11 cellular contexts compared by ENCODE assay signal in genomic region chr19:52778811-52779210, GRCh38. TPM values are rescaled to one million over a fixed set of nuclear protein-coding genes. Genes with fewer than 3 reads are reported as not detected.
DNase-seq lines count a peak whose midpoint lies in the region; ATAC-seq and TF ChIP-seq lines count a peak whose summit lies in the region.
"Had no signal": no experiment of that assay in that cellular context is flagged by ENCODE, and none has a peak within 500 bp of the region (broad histone marks: within the 10 kb centered on the region; RNA-seq: fewer than 3 reads in every experiment).

No MANE protein-coding gene starts in this region.

- no peak overlapping the region for H2AFZ ChIP-seq in MM.1S (ENCODE audit: low read length)

- no peak overlapping the region for H3K27ac ChIP-seq in MM.1S (ENCODE audit: low read length)

- H3K36me3 ChIP-seq in MM.1S (replicated peaks; ENCODE audit: insufficient read depth, low read length) = no peaks in the 10 kb centered on the region

- DNase-seq in activated CD4-positive, alpha-beta memory T cell treated with anti-CD3 and anti-CD28 coated beads for 36 hours = peak; percentile 64
- DNase-seq in activated CD4-positive, alpha-beta memory T cell treated with anti-CD3 and anti-CD28 coated beads, Interleukin-2, amount 10 ng/mL, durations not matched to agents 7 days and 5 days = no peak
- DNase-seq in activated T-cell treated with anti-CD3 and anti-CD28 coated beads for 4 hours = peak; percentile 14
- DNase-seq in chondrocyte (ENCODE audit: low spot score) = no peak
- peak; percentile 15 for DNase-seq in stimulated activated naive B cell treated with anti-CD40 and anti-IgM and Interleukin-4, amounts not matched to agents 10 μg/mL and 1 μg/mL and 100 μg/mL, for 72 hours
- DNase-seq in NCI-H1930 (lab: John Stamatoyannopoulos, UW) = no peak
- no peak for DNase-seq in MM.1S
- DNase-seq: mucosa of descending colon, NCI-H2081 treated with DMSO at 0.1 percent for 48 hours had no signal

- H3K9ac ChIP-seq in MM.1S (ENCODE audit: low read length) = no peak overlapping the region

- no peaks in the 10 kb centered on the region for H3K9me2 ChIP-seq in MM.1S (replicated peaks; ENCODE audit: insufficient read depth, low read length)

- no peaks in the 10 kb centered on the region for H3K4me1 ChIP-seq in MM.1S (ENCODE audit: low read length)

- H3K4me1 Mint-ChIP-seq in activated CD4-positive, alpha-beta memory T cell treated with anti-CD3 and anti-CD28 coated beads for 36 hours (ENCODE audit: low read depth) = peaks cover 23% of the 10 kb centered on the region
- H3K4me1 Mint-ChIP-seq in activated CD4-positive, alpha-beta memory T cell treated with anti-CD3 and anti-CD28 coated beads, Interleukin-2, amount 10 ng/mL, durations not matched to agents 7 days and 5 days = peaks cover 17% of the 10 kb centered on the region
- no peaks in the 10 kb centered on the region for H3K4me1 Mint-ChIP-seq in chondrocyte (ENCODE audit: low read depth)
- H3K4me1 Mint-ChIP-seq in stimulated activated naive B cell treated with anti-CD40 and anti-IgM and Interleukin-4, amounts not matched to agents 10 μg/mL and 1 μg/mL and 100 μg/mL, for 72 hours = peaks cover 21 to 30% of the 10 kb centered on the region in 2 donors

- H3K4me3 ChIP-seq in MM.1S (ENCODE audit: low read length) = no peak overlapping the region
- H3K4me3 ChIP-seq: mucosa of descending colon had no signal

- intact Hi-C loops in activated CD4-positive, alpha-beta memory T cell treated with anti-CD3 and anti-CD28 coated beads for 36 hours (cut with micrococcal nuclease) = no loop called here

- H3K27me3 Mint-ChIP-seq in activated CD4-positive, alpha-beta memory T cell treated with anti-CD3 and anti-CD28 coated beads for 36 hours = no peaks in the 10 kb centered on the region
- no peaks in the 10 kb centered on the region for H3K27me3 Mint-ChIP-seq in activated CD4-positive, alpha-beta memory T cell treated with anti-CD3 and anti-CD28 coated beads, Interleukin-2, amount 10 ng/mL, durations not matched to agents 7 days and 5 days
- H3K27me3 Mint-ChIP-seq in chondrocyte (ENCODE audit: low read depth) = no peaks in the 10 kb centered on the region
- H3K27me3 Mint-ChIP-seq in stimulated activated naive B cell treated with anti-CD40 and anti-IgM and Interleukin-4, amounts not matched to agents 10 μg/mL and 1 μg/mL and 100 μg/mL, for 72 hours = no peaks in the 10 kb centered on the region
- H3K27me3 Mint-ChIP-seq: type B pancreatic cell had no signal

- TF ChIP-seq CTCF in chondrocyte (IDR thresholded peaks at IDR 0.05) = no peak
- no peak for TF ChIP-seq CTCF in MM.1S (IDR thresholded peaks at IDR 0.05; ENCODE audit: low read length)

- peak overlapping the region; percentile 13 for H3K27ac Mint-ChIP-seq in activated CD4-positive, alpha-beta memory T cell treated with anti-CD3 and anti-CD28 coated beads for 36 hours
- H3K27ac Mint-ChIP-seq in activated CD4-positive, alpha-beta memory T cell treated with anti-CD3 and anti-CD28 coated beads, Interleukin-2, amount 10 ng/mL, durations not matched to agents 7 days and 5 days = no peak overlapping the region
- H3K27ac Mint-ChIP-seq in chondrocyte (ENCODE audit: unreplicated experiment) = peak overlapping the region; percentile 36
- H3K27ac Mint-ChIP-seq in stimulated activated naive B cell treated with anti-CD40 and anti-IgM and Interleukin-4, amounts not matched to agents 10 μg/mL and 1 μg/mL and 100 μg/mL, for 72 hours = peak overlapping the region; percentile 85
- H3K27ac Mint-ChIP-seq: type B pancreatic cell had no signal

- no peaks in the 10 kb centered on the region for H4K20me1 ChIP-seq in MM.1S (ENCODE audit: insufficient read depth, low read length)

- H3K79me2 ChIP-seq in MM.1S (ENCODE audit: low read length) = no peaks in the 10 kb centered on the region

- no peaks in the 10 kb centered on the region for H3K27me3 ChIP-seq in MM.1S (replicated peaks; ENCODE audit: insufficient read depth, low read length)

- no peak overlapping the region for H3K4me3 Mint-ChIP-seq in activated CD4-positive, alpha-beta memory T cell treated with anti-CD3 and anti-CD28 coated beads for 36 hours
- H3K4me3 Mint-ChIP-seq in activated CD4-positive, alpha-beta memory T cell treated with anti-CD3 and anti-CD28 coated beads, Interleukin-2, amount 10 ng/mL, durations not matched to agents 7 days and 5 days = no peak overlapping the region
- H3K4me3 Mint-ChIP-seq in chondrocyte (ENCODE audit: unreplicated experiment) = no peak overlapping the region
- H3K4me3 Mint-ChIP-seq in stimulated activated naive B cell treated with anti-CD40 and anti-IgM and Interleukin-4, amounts not matched to agents 10 μg/mL and 1 μg/mL and 100 μg/mL, for 72 hours = no peak overlapping the region
- H3K4me3 Mint-ChIP-seq: type B pancreatic cell had no signal

- H3K36me3 Mint-ChIP-seq in activated CD4-positive, alpha-beta memory T cell treated with anti-CD3 and anti-CD28 coated beads for 36 hours = peaks cover 71% of the 10 kb centered on the region
- peaks cover 76% of the 10 kb centered on the region for H3K36me3 Mint-ChIP-seq in activated CD4-positive, alpha-beta memory T cell treated with anti-CD3 and anti-CD28 coated beads, Interleukin-2, amount 10 ng/mL, durations not matched to agents 7 days and 5 days (ENCODE audit: low read depth)
- peaks cover 38% of the 10 kb centered on the region for H3K36me3 Mint-ChIP-seq in chondrocyte (ENCODE audit: low read depth)
- peaks cover 57 to 82% of the 10 kb centered on the region in 2 donors for H3K36me3 Mint-ChIP-seq in stimulated activated naive B cell treated with anti-CD40 and anti-IgM and Interleukin-4, amounts not matched to agents 10 μg/mL and 1 μg/mL and 100 μg/mL, for 72 hours

- ATAC-seq in stimulated activated naive B cell treated with anti-CD40 and anti-IgM and Interleukin-4, amounts not matched to agents 10 μg/mL and 1 μg/mL and 100 μg/mL, for 72 hours (replicated peaks) = peak; percentile 70 to 84
- no peak for ATAC-seq in GM21381 (IDR thresholded peaks at IDR 0.05; ENCODE audit: unreplicated experiment)
- ATAC-seq: mucosa of descending colon had no signal

- POLR2A ChIA-PET in activated CD4-positive, alpha-beta memory T cell treated with anti-CD3 and anti-CD28 coated beads for 36 hours (lab: Charles Lee) = no interaction called here
- POLR2A ChIA-PET in activated CD4-positive, alpha-beta memory T cell treated with anti-CD3 and anti-CD28 coated beads, Interleukin-2, amount 10 ng/mL, durations not matched to agents 7 days and 5 days (lab: Charles Lee) = no interaction called here

- peaks cover 32% of the 10 kb centered on the region for H3K9me3 Mint-ChIP-seq in activated CD4-positive, alpha-beta memory T cell treated with anti-CD3 and anti-CD28 coated beads for 36 hours
- H3K9me3 Mint-ChIP-seq in activated CD4-positive, alpha-beta memory T cell treated with anti-CD3 and anti-CD28 coated beads, Interleukin-2, amount 10 ng/mL, durations not matched to agents 7 days and 5 days = peaks cover 41% of the 10 kb centered on the region
- peaks cover 4% of the 10 kb centered on the region for H3K9me3 Mint-ChIP-seq in chondrocyte (ENCODE audit: low read depth)
- H3K9me3 Mint-ChIP-seq in stimulated activated naive B cell treated with anti-CD40 and anti-IgM and Interleukin-4, amounts not matched to agents 10 μg/mL and 1 μg/mL and 100 μg/mL, for 72 hours = peaks cover 4 to 6% of the 10 kb centered on the region in 2 donors
- H3K9me3 Mint-ChIP-seq: type B pancreatic cell had no signal

- H3K9me3 ChIP-seq in MM.1S (replicated peaks; ENCODE audit: insufficient read depth, low read length) = no peaks in the 10 kb centered on the region

- H3K4me2 ChIP-seq in MM.1S (ENCODE audit: low read depth, low read length) = no peak overlapping the region

- CTCF ChIA-PET in activated CD4-positive, alpha-beta memory T cell treated with anti-CD3 and anti-CD28 coated beads for 36 hours (lab: Charles Lee) = no interaction called here
- CTCF ChIA-PET in activated CD4-positive, alpha-beta memory T cell treated with anti-CD3 and anti-CD28 coated beads, Interleukin-2, amount 10 ng/mL, durations not matched to agents 7 days and 5 days (lab: Charles Lee) = no interaction called here

- H3F3A ChIP-seq in MM.1S (ENCODE audit: insufficient read depth, low read length) = no peaks in the 10 kb centered on the region

RNA-seq across cellular contexts. Expression of gene ZNF600, which starts 7.8 kb away (rescaled TPM):
- total RNA-seq in activated CD4-positive, alpha-beta memory T cell treated with anti-CD3 and anti-CD28 coated beads for 36 hours = 10 to 100 TPM; 11.1 to 13.4 TPM
- total RNA-seq in activated CD4-positive, alpha-beta memory T cell treated with anti-CD3 and anti-CD28 coated beads, Interleukin-2, amount 10 ng/mL, durations not matched to agents 7 days and 5 days = 10 to 100 TPM; 16.9 to 17.5 TPM
- 7.2 to 8.3 TPM (median 7.8 TPM) in 3 replicates for total RNA-seq in chondrocyte

RNA-seq across cellular contexts. Expression of gene ZNF28, which starts 42.6 kb away (rescaled TPM):
- 10 to 100 TPM; 12.0 to 13.2 TPM for total RNA-seq in activated CD4-positive, alpha-beta memory T cell treated with anti-CD3 and anti-CD28 coated beads for 36 hours
- 10 to 100 TPM; 18.0 to 24.5 TPM for total RNA-seq in activated CD4-positive, alpha-beta memory T cell treated with anti-CD3 and anti-CD28 coated beads, Interleukin-2, amount 10 ng/mL, durations not matched to agents 7 days and 5 days
- 13.9 to 17.4 TPM (median 16.7 TPM) in 3 replicates for total RNA-seq in chondrocyte

RNA-seq across cellular contexts. Expression of gene ZNF611, which starts 44.0 kb away (rescaled TPM):
- total RNA-seq in activated CD4-positive, alpha-beta memory T cell treated with anti-CD3 and anti-CD28 coated beads for 36 hours = 10 to 100 TPM; 17.9 to 20.3 TPM
- 10 to 100 TPM; 26.6 TPM for total RNA-seq in activated CD4-positive, alpha-beta memory T cell treated with anti-CD3 and anti-CD28 coated beads, Interleukin-2, amount 10 ng/mL, durations not matched to agents 7 days and 5 days
- total RNA-seq in chondrocyte = 16.3 to 24.5 TPM (median 18.4 TPM) in 3 replicates

Comparison
In these comparisons a context has a peak if more than half of its experiments do, and no peak if none do; other contexts are left out.
1. DNase-seq: peak in activated CD4-positive, alpha-beta memory T cell treated with anti-CD3 and anti-CD28 coated beads for 36 hours (single experiment), activated T-cell treated with anti-CD3 and anti-CD28 coated beads for 4 hours (single experiment) and stimulated activated naive B cell treated with anti-CD40 and anti-IgM and Interleukin-4, amounts not matched to agents 10 μg/mL and 1 μg/mL and 100 μg/mL, for 72 hours (single experiment); none in activated CD4-positive, alpha-beta memory T cell treated with anti-CD3 and anti-CD28 coated beads, Interleukin-2, amount 10 ng/mL, durations not matched to agents 7 days and 5 days (single experiment), chondrocyte (single experiment), NCI-H1930 (0 of 2) and MM.1S (single experiment).